Comparison of ENCODE assay signal across 15 cellular contexts in the genomic region with DNA sequence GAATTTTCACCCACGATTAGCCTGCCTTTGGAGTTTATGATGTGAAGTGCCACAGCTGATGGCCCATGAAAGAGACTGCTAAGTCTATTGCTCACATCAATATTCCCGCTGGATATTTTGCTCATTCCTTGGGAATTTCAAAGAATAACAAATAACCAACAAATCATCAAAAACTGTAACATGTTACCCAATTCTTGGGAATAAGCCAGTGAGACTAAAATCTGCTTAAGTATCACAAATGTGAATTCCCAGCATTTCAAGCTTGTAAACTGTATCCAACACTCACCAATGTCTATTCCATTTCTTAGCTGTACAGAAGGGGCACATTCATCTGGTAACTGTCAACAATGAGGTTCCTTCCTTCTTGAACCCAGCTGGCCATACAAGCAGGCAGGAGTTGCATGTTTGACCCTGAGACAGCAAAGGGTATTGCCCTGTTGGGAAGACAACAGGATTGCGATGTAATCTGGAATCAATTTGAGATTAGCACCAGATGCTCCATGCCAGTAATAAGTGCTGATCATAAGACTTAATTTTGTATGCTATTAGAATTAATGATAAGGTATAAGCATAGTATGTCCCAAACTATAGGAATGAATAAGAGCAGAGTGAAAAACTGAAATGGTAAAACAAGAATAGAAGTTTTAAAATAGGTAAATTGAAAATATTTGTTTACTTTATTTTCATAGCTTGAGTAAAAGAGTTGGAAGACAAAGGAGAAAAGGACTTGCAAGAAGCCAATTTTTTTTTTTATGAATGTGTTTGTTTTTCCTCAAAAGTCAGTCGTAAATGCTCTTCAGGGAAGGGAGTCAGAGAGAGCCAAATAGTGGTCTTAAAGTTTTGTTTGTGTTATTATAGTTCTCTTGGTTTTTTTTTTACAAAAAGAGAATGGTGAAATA. TPM values are rescaled to one million over a fixed set of nuclear protein-coding genes. Genes with fewer than 3 reads are reported as not detected.
DNase-seq lines count a peak whose midpoint lies in the region; ATAC-seq and TF ChIP-seq lines count a peak whose summit lies in the region.
"Had no signal": no experiment of that assay in that cellular context is flagged by ENCODE, and none has a peak within 500 bp of the region (broad histone marks: within the 10 kb centered on the region; RNA-seq: fewer than 3 reads in every experiment).

No MANE protein-coding gene starts in this region.

- no peak overlapping the region for H3K9ac ChIP-seq in mammary epithelial cell (ENCODE audit: insufficient read depth, low read length)
- H3K9ac ChIP-seq in subcutaneous abdominal adipose tissue (ENCODE audit: low read length in 5 of 5) = no peak overlapping the region

- H3K4me1 ChIP-seq in mammary epithelial cell (ENCODE audit: insufficient read depth, low read length) = no peaks in the 10 kb centered on the region
- H3K4me1 ChIP-seq in left lung = no peaks in the 10 kb centered on the region
- H3K4me1 ChIP-seq in subcutaneous abdominal adipose tissue (ENCODE audit: control insufficient read depth in 5 of 5, insufficient read depth in 5 of 5, low read length in 5 of 5) = peaks cover 5 to 19% (median 15%) of the 10 kb centered on the region in 5 donors

- peaks cover 95% of the 10 kb centered on the region for H3K27me3 Mint-ChIP-seq in MCF 10A (ENCODE audit: insufficient read depth, unreplicated experiment)
- no peaks in the 10 kb centered on the region for H3K27me3 Mint-ChIP-seq in endothelial cell (ENCODE audit: unreplicated experiment)

- intact Hi-C loops in MCF 10A (cut with micrococcal nuclease) = no loop called here
- intact Hi-C loops in mammary epithelial cell (cut with micrococcal nuclease) = no loop called here
- intact Hi-C loops in left lung (cut with DNase I) = no loop called here

- no peak overlapping the region for H3K27ac ChIP-seq in mammary epithelial cell (ENCODE audit: insufficient read depth, low read depth, low read length)
- H3K27ac ChIP-seq in brain microvascular endothelial cell = peak overlapping the region; percentile 32
- peak overlapping the region in 1 of 2 donors; percentile 5 for H3K27ac ChIP-seq in left lung
- peak overlapping the region; percentile 79 for H3K27ac ChIP-seq in subcutaneous abdominal adipose tissue (ENCODE audit: low read depth, low read length)
- H3K27ac ChIP-seq: 22Rv1 had no signal

- no peak overlapping the region for H2AFZ ChIP-seq in mammary epithelial cell (ENCODE audit: low read depth, low read length)

- CTCF ChIA-PET in MCF 10A (lab: Yijun Ruan, JAX) (no interaction called here), mammary epithelial cell (lab: Charles Lee; ENCODE audit: low non-redundant PET) (no interaction called here)

- 74% methylated on average over 4 of the region's 4 CpGs for WGBS in mammary epithelial cell (ENCODE audit: low coverage, missing lambda C conversion rate)

- H3K27ac Mint-ChIP-seq in MCF 10A (ENCODE audit: low read depth, unreplicated experiment) = no peak overlapping the region
- no peak overlapping the region for H3K27ac Mint-ChIP-seq in endothelial cell (ENCODE audit: unreplicated experiment)
- H3K27ac Mint-ChIP-seq: activated naive CD8-positive, alpha-beta T cell treated with anti-CD3 and anti-CD28 coated beads, Interleukin-2, amount 10 ng/mL, durations not matched to agents 7 days and 5 days; naive B cell had no signal

- H3K27me3 ChIP-seq in mammary epithelial cell (ENCODE audit: insufficient read depth, low read length) (peaks cover 2% of the 10 kb centered on the region), brain microvascular endothelial cell (replicated peaks) (no peaks in the 10 kb centered on the region), left lung (no peaks in the 10 kb centered on the region), subcutaneous abdominal adipose tissue (ENCODE audit: control insufficient read depth in 5 of 5, insufficient read depth in 4 of 5, low read length in 5 of 5) (no peaks in the 10 kb centered on the region)

- TF ChIP-seq CTCF in MCF 10A (IDR thresholded peaks at IDR 0.05; ENCODE audit: unreplicated experiment) (no peak), mammary epithelial cell (conservative IDR thresholded peaks at IDR 0.05 in 1 of 2, IDR thresholded peaks at IDR 0.05 in 1 of 2; ENCODE audit: extremely low read depth in 1 of 2, insufficient read depth in 1 of 2, low read depth in 1 of 2, low read length in 2 of 2) (no peak), brain microvascular endothelial cell (IDR thresholded peaks at IDR 0.05; ENCODE audit: low read depth, low read length, missing control alignments) (no peak), left lung (IDR thresholded peaks at IDR 0.05) (no peak), endothelial cell (IDR thresholded peaks at IDR 0.05; ENCODE audit: unreplicated experiment) (no peak)

- ATAC-seq in left lung = peak; percentile 23

- H3K36me3 Mint-ChIP-seq in MCF 10A (ENCODE audit: insufficient read depth, unreplicated experiment) (peaks cover 4% of the 10 kb centered on the region), endothelial cell (ENCODE audit: low read depth, unreplicated experiment) (no peaks in the 10 kb centered on the region)
- H3K36me3 Mint-ChIP-seq: activated naive CD8-positive, alpha-beta T cell treated with anti-CD3 and anti-CD28 coated beads, Interleukin-2, amount 10 ng/mL, durations not matched to agents 7 days and 5 days; naive B cell had no signal

- no peaks in the 10 kb centered on the region for H3K79me2 ChIP-seq in mammary epithelial cell (ENCODE audit: insufficient read depth, low read length)

- no peak overlapping the region for H3K4me3 ChIP-seq in mammary epithelial cell (replicated peaks in 1 of 3; ENCODE audit: insufficient read depth in 1 of 3, low read depth in 2 of 3, low read length in 3 of 3)
- H3K4me3 ChIP-seq in brain microvascular endothelial cell (ENCODE audit: low read depth, low read length) = no peak overlapping the region
- no peak overlapping the region for H3K4me3 ChIP-seq in left lung
- H3K4me3 ChIP-seq in subcutaneous abdominal adipose tissue (ENCODE audit: low read depth in 1 of 5, low read length in 5 of 5) = no peak overlapping the region

- DNase-seq in MCF 10A (ENCODE audit: unreplicated experiment) (peak; percentile 8), mammary epithelial cell (no peak), brain microvascular endothelial cell (no peak), left lung (no peak), endothelial cell (ENCODE audit: low spot score) (no peak), cortex of kidney (lab: John Stamatoyannopoulos, UW) (no peak)
- DNase-seq in activated CD8-positive, alpha-beta memory T cell treated with anti-CD3 and anti-CD28 coated beads, Interleukin-2, amount 50 U/mL, for 48 hours = no peak
- DNase-seq: activated naive CD8-positive, alpha-beta T cell treated with anti-CD3 and anti-CD28 coated beads, Interleukin-2, amount 10 ng/mL, durations not matched to agents 7 days and 5 days; Calu3; naive B cell; NCI-H1436; NCI-H510A; small intestine had no signal

- H3K9me3 Mint-ChIP-seq in MCF 10A (ENCODE audit: unreplicated experiment) (no peaks in the 10 kb centered on the region), endothelial cell (ENCODE audit: unreplicated experiment) (no peaks in the 10 kb centered on the region)
- H3K9me3 Mint-ChIP-seq: activated naive CD8-positive, alpha-beta T cell treated with anti-CD3 and anti-CD28 coated beads, Interleukin-2, amount 10 ng/mL, durations not matched to agents 7 days and 5 days had no signal

- H3K36me3 ChIP-seq in mammary epithelial cell (ENCODE audit: insufficient read depth, low read length) = no peaks in the 10 kb centered on the region
- H3K36me3 ChIP-seq in brain microvascular endothelial cell (replicated peaks) = no peaks in the 10 kb centered on the region
- no peaks in the 10 kb centered on the region for H3K36me3 ChIP-seq in left lung
- no peaks in the 10 kb centered on the region for H3K36me3 ChIP-seq in subcutaneous abdominal adipose tissue (ENCODE audit: control insufficient read depth in 5 of 5, insufficient read depth in 5 of 5, low read length in 5 of 5)

- POLR2A ChIA-PET in MCF 10A (lab: Yijun Ruan, JAX) = interaction anchor here (0.7 kb wide), 1 partner anchor 67 kb away, joined by 3 read pairs; no protein-coding TSS in a partner anchor

- dilution Hi-C loops in mammary epithelial cell (cut with HindIII; ENCODE audit: low sequenced_read_pairs) = no loop called here

- BruUV-seq in MCF 10A (replicated peaks; lab: Mats Ljungman, UMichigan) (no TSS peak), mammary epithelial cell (replicated peaks; lab: Mats Ljungman, UMichigan) (no TSS peak)

- no peak overlapping the region for H3K4me3 Mint-ChIP-seq in MCF 10A (ENCODE audit: unreplicated experiment)
- no peak overlapping the region for H3K4me3 Mint-ChIP-seq in endothelial cell (ENCODE audit: unreplicated experiment)
- H3K4me3 Mint-ChIP-seq: activated naive CD8-positive, alpha-beta T cell treated with anti-CD3 and anti-CD28 coated beads, Interleukin-2, amount 10 ng/mL, durations not matched to agents 7 days and 5 days; naive B cell had no signal

- H3K4me1 Mint-ChIP-seq in MCF 10A (ENCODE audit: insufficient read depth, unreplicated experiment) = no peaks in the 10 kb centered on the region
- peaks cover 3% of the 10 kb centered on the region for H3K4me1 Mint-ChIP-seq in endothelial cell (ENCODE audit: unreplicated experiment)
- H3K4me1 Mint-ChIP-seq: activated naive CD8-positive, alpha-beta T cell treated with anti-CD3 and anti-CD28 coated beads, Interleukin-2, amount 10 ng/mL, durations not matched to agents 7 days and 5 days; naive B cell had no signal

- no peaks in the 10 kb centered on the region for H4K20me1 ChIP-seq in mammary epithelial cell (ENCODE audit: insufficient read depth, low read length)

- H3K4me2 ChIP-seq in mammary epithelial cell (ENCODE audit: insufficient read depth, low read depth, low read length) = no peak overlapping the region

- in situ Hi-C loops in mammary epithelial cell (cut with MboI; ENCODE audit: low sequenced_read_pairs in 2 of 2) (no loop called here), brain microvascular endothelial cell (cut with HindIII; ENCODE audit: low pct_ligation_motif_present, low sequenced_read_pairs) (no loop called here)

- H3K9me3 ChIP-seq in mammary epithelial cell (replicated peaks; ENCODE audit: insufficient read depth, low read length) = no peaks in the 10 kb centered on the region
- no peaks in the 10 kb centered on the region for H3K9me3 ChIP-seq in left lung
- H3K9me3 ChIP-seq in subcutaneous abdominal adipose tissue (ENCODE audit: control insufficient read depth in 5 of 5, low read length in 5 of 5) = peaks cover 0 to 2% (median 0%) of the 10 kb centered on the region in 5 donors

RNA-seq across cellular contexts. Expression of gene RSPO3, which starts 58.8 kb away (rescaled TPM):
- total RNA-seq in MCF 10A (2022) = not detected in 2 replicates
- not detected for total RNA-seq in mammary epithelial cell
- polyA plus RNA-seq in mammary epithelial cell = not detected
- polyA minus RNA-seq in mammary epithelial cell = not detected
- 10 to 100 TPM in 1 of 2 donors, 1 to 10 TPM in 1; 4.9 to 12.9 TPM for total RNA-seq in left lung
- 0.59 TPM for total RNA-seq in endothelial cell (ENCODE audit: unreplicated experiment)
- total RNA-seq: activated naive CD8-positive, alpha-beta T cell treated with anti-CD3 and anti-CD28 coated beads, Interleukin-2, amount 10 ng/mL, durations not matched to agents 7 days and 5 days; Calu3 had no signal
